10 cellular contexts compared by ENCODE assay signal in the genomic region with DNA sequence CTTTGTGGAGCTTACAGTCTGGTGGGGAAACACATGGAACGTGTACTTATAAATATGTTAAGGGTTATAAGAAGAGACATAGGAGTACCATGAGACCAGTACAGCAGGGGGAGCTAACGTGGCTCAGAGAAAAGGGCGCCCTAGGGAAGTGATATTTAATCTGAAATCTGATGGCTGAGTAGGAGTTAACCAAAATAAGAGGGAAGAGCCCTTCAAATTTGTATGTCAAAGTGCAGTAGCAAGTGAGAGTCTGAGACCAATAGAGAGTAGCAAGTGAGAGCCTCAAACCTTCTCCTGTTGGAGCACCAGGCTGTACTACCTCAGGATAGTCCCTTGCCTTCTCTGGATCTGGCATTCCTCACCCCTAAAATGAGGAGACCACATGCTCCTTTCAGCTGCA. TPM values are rescaled to one million over a fixed set of nuclear protein-coding genes. Genes with fewer than 3 reads are reported as not detected.
DNase-seq lines count a peak whose midpoint lies in the region; ATAC-seq, FAIRE-seq and TF ChIP-seq lines count a peak whose summit lies in the region.
"Had no signal": no experiment of that assay in that cellular context is flagged by ENCODE, and none has a peak within 500 bp of the region (broad histone marks: within the 10 kb centered on the region; RNA-seq: fewer than 3 reads in every experiment).

No MANE protein-coding gene starts in this region.

- peaks cover 67% of the 10 kb centered on the region for H3K4me1 Mint-ChIP-seq in osteocyte (ENCODE audit: unreplicated experiment)

- no peak for TF ChIP-seq POLR2A in NB4 (IDR thresholded peaks at IDR 0.05; ENCODE audit: extremely low read depth, insufficient read length)

- peaks cover 2% of the 10 kb centered on the region for H3K36me3 Mint-ChIP-seq in osteocyte (ENCODE audit: unreplicated experiment)
- H3K36me3 Mint-ChIP-seq: T-cell had no signal

- H3K27me3 ChIP-seq in GM06990 (replicated peaks; ENCODE audit: control insufficient read depth, insufficient read depth, low read length) (no peaks in the 10 kb centered on the region), bronchial epithelial cell (ENCODE audit: control insufficient read depth, insufficient read depth, low read length) (no peaks in the 10 kb centered on the region)

- no peaks in the 10 kb centered on the region for H3K27me3 Mint-ChIP-seq in osteocyte (ENCODE audit: unreplicated experiment)
- H3K27me3 Mint-ChIP-seq: T-cell had no signal

- no peaks in the 10 kb centered on the region for H3K36me3 ChIP-seq in GM06990 (ENCODE audit: control insufficient read depth, insufficient read depth, low read length)
- no peaks in the 10 kb centered on the region for H3K36me3 ChIP-seq in bronchial epithelial cell (ENCODE audit: control insufficient read depth, insufficient read depth, low read length)

- H3K4me3 ChIP-seq in GM06990 (replicated peaks; ENCODE audit: low read depth, low read length) (no peak overlapping the region), NB4 (ENCODE audit: low read depth, low read length) (no peak overlapping the region), bronchial epithelial cell (ENCODE audit: low read depth, low read length) (no peak overlapping the region)
- H3K4me3 ChIP-seq: skin epidermis had no signal

- H3K4me3 Mint-ChIP-seq in osteocyte (ENCODE audit: unreplicated experiment): no peak overlapping the region
- H3K4me3 Mint-ChIP-seq: T-cell had no signal

- no peak overlapping the region for H3K27ac Mint-ChIP-seq in osteocyte (ENCODE audit: unreplicated experiment)
- H3K27ac Mint-ChIP-seq: T-cell had no signal

- TF ChIP-seq CTCF in GM06990 (IDR thresholded peaks at IDR 0.05; ENCODE audit: insufficient read depth, low read length, poor library complexity, severe bottlenecking) (peak; percentile 67), NB4 (IDR thresholded peaks at IDR 0.05; ENCODE audit: low read depth, low read length) (peak; percentile 52), bronchial epithelial cell (IDR thresholded peaks at IDR 0.05; ENCODE audit: insufficient read depth, low read length, severe bottlenecking) (no peak), osteocyte (IDR thresholded peaks at IDR 0.05) (peak; percentile 37)

- FAIRE-seq in bronchial epithelial cell (lab: Jason Lieb, UNC): no peak

- H3K9me3 Mint-ChIP-seq in osteocyte (ENCODE audit: unreplicated experiment): no peaks in the 10 kb centered on the region
- H3K9me3 Mint-ChIP-seq: T-cell had no signal

- DNase-seq in GM06990 (ENCODE audit: extremely low read depth, insufficient read length) (no peak), NB4 (ENCODE audit: low read depth) (peak; percentile 82), bronchial epithelial cell (ENCODE audit: low read depth) (peak; percentile 23), osteocyte (ENCODE audit: extremely low spot score, unreplicated experiment) (no peak), hippocampal formation (lab: John Stamatoyannopoulos, UW) (no peak)

- no peak for ATAC-seq in HG03095 (IDR thresholded peaks at IDR 0.05; ENCODE audit: unreplicated experiment)
- no peak for ATAC-seq in GM19452 (IDR thresholded peaks at IDR 0.05; ENCODE audit: unreplicated experiment)
- ATAC-seq in HG02970 (IDR thresholded peaks at IDR 0.05; ENCODE audit: low FRiP score, unreplicated experiment): no peak

RNA-seq across cellular contexts. Expression of a gene that starts 6.1 kb away (rescaled TPM):
- total RNA-seq in bronchial epithelial cell (8.4 and 15.0 TPM in 2 replicates), osteocyte (26.0 and 29.5 TPM in 2 replicates)

RNA-seq across cellular contexts. Expression of a gene that starts 54.4 kb away (rescaled TPM):
- total RNA-seq in bronchial epithelial cell (82.4 and 107 TPM in 2 replicates), osteocyte (121 and 125 TPM in 2 replicates)

Comparison
In these comparisons a context has a peak if more than half of its experiments do, and no peak if none do; other contexts are left out.
1. DNase-seq: peak in NB4 (single experiment) and bronchial epithelial cell (single experiment); none in GM06990 (single experiment), osteocyte (single experiment) and hippocampal formation (0 of 2).